10 cellular contexts compared by ENCODE assay signal in genomic region chr14:90368946-90369721, GRCh38. TPM values are rescaled to one million over a fixed set of nuclear protein-coding genes. Genes with fewer than 3 reads are reported as not detected.
DNase-seq lines count a peak whose midpoint lies in the region; ATAC-seq and TF ChIP-seq lines count a peak whose summit lies in the region.
"Had no signal": no experiment of that assay in that cellular context is flagged by ENCODE, and none has a peak within 500 bp of the region (broad histone marks: within the 10 kb centered on the region; RNA-seq: fewer than 3 reads in every experiment).

No MANE protein-coding gene starts in this region.

- H3K27ac ChIP-seq in endodermal cell (ENCODE audit: low read depth, low read length): no peak overlapping the region
- no peak overlapping the region for H3K27ac ChIP-seq in parathyroid adenoma
- no peak overlapping the region for H3K27ac ChIP-seq in right cardiac atrium (ENCODE audit: low read length)
- H3K27ac ChIP-seq: neural progenitor cell had no signal

- 51 to 67% methylated on average over 1 of the region's 1 CpG for WGBS in endodermal cell (ENCODE audit: insufficient coverage in 1 of 2, insufficient read length in 1 of 2), 2 experiments
- 49% methylated on average over 1 of the region's 1 CpG for WGBS in right cardiac atrium
- 56 to 67% methylated on average over 1 of the region's 1 CpG for WGBS in lower leg skin, 2 donors

- intact Hi-C loops in right cardiac atrium (cut with DNase I) (no loop called here), lower leg skin (cut with DNase I; ENCODE audit: low total_unique reads) (no loop called here)

- DNase-seq in NCI-H1105 treated with DMSO at 0.1 percent for 48 hours (lab: John Stamatoyannopoulos, UW) (peak; percentile 12), NCI-H1105 (lab: John Stamatoyannopoulos, UW) (no peak), NCI-H69 (lab: John Stamatoyannopoulos, UW) (peak; percentile 36), endodermal cell (no peak), right cardiac atrium (no peak), lower leg skin (ENCODE audit: low spot score in 2 of 2) (no peak), mesenteric fat pad (ENCODE audit: low spot score) (no peak)
- DNase-seq: activated naive CD4-positive, alpha-beta T cell treated with anti-CD3 and anti-CD28 coated beads for 36 hours had no signal

- no peaks in the 10 kb centered on the region for H3K27me3 ChIP-seq in endodermal cell (ENCODE audit: control insufficient read depth, insufficient read depth, low read length, poor library complexity, severe bottlenecking)
- no peaks in the 10 kb centered on the region for H3K27me3 ChIP-seq in parathyroid adenoma (ENCODE audit: control insufficient read depth, insufficient read depth, low read length)
- no peaks in the 10 kb centered on the region for H3K27me3 ChIP-seq in right cardiac atrium (ENCODE audit: control insufficient read depth, insufficient read depth)
- H3K27me3 ChIP-seq: neural progenitor cell had no signal

- no peaks in the 10 kb centered on the region for H3K79me2 ChIP-seq in parathyroid adenoma

- H2AFZ ChIP-seq in parathyroid adenoma: peak overlapping the region; percentile 17
- H2AFZ ChIP-seq: neural progenitor cell had no signal

- H3K4me1 ChIP-seq in endodermal cell (ENCODE audit: control insufficient read depth, insufficient read depth, low read length): no peaks in the 10 kb centered on the region
- H3K4me1 ChIP-seq in parathyroid adenoma: no peaks in the 10 kb centered on the region
- H3K4me1 ChIP-seq in right cardiac atrium (ENCODE audit: control insufficient read depth, insufficient read depth, low read length): no peaks in the 10 kb centered on the region
- H3K4me1 ChIP-seq: neural progenitor cell had no signal

- peaks cover 9% of the 10 kb centered on the region for H3K4me1 Mint-ChIP-seq in endodermal cell

- H3K9me3 ChIP-seq in endodermal cell (ENCODE audit: control insufficient read depth, low read length) (no peaks in the 10 kb centered on the region), parathyroid adenoma (ENCODE audit: control insufficient read depth, low read length) (no peaks in the 10 kb centered on the region), right cardiac atrium (ENCODE audit: control insufficient read depth, low read length) (no peaks in the 10 kb centered on the region)

- no peak overlapping the region for H3K4me2 ChIP-seq in parathyroid adenoma (ENCODE audit: low read length)
- H3K4me2 ChIP-seq: neural progenitor cell had no signal

- H3K4me3 ChIP-seq in endodermal cell (ENCODE audit: low read length): no peak overlapping the region
- no peak overlapping the region for H3K4me3 ChIP-seq in parathyroid adenoma (ENCODE audit: low read depth, low read length)
- H3K4me3 ChIP-seq in right cardiac atrium (ENCODE audit: low read length): no peak overlapping the region
- no peak overlapping the region for H3K4me3 ChIP-seq in lower leg skin (ENCODE audit: low read depth, poor library complexity, severe bottlenecking)
- H3K4me3 ChIP-seq: neural progenitor cell had no signal

- H3K4me3 Mint-ChIP-seq in endodermal cell: no peak overlapping the region
- H3K4me3 Mint-ChIP-seq: activated naive CD4-positive, alpha-beta T cell treated with anti-CD3 and anti-CD28 coated beads for 36 hours; neural progenitor cell had no signal

- H3K9ac ChIP-seq in endodermal cell (ENCODE audit: extremely low read depth, low read length, poor library complexity, severe bottlenecking): no peak overlapping the region
- no peak overlapping the region for H3K9ac ChIP-seq in parathyroid adenoma
- H3K9ac ChIP-seq: neural progenitor cell had no signal

- peak; percentile 13 for TF ChIP-seq CTCF in endodermal cell (conservative IDR thresholded peaks at IDR 0.05)
- TF ChIP-seq CTCF in parathyroid adenoma (IDR thresholded peaks at IDR 0.05): peak; percentile 10
- TF ChIP-seq CTCF in lower leg skin (IDR thresholded peaks at IDR 0.05): no peak

- H3K9me3 Mint-ChIP-seq in endodermal cell: no peaks in the 10 kb centered on the region
- H3K9me3 Mint-ChIP-seq: activated naive CD4-positive, alpha-beta T cell treated with anti-CD3 and anti-CD28 coated beads for 36 hours; neural progenitor cell had no signal

- H3K36me3 Mint-ChIP-seq in endodermal cell (ENCODE audit: low read depth): no peaks in the 10 kb centered on the region
- H3K36me3 Mint-ChIP-seq: neural progenitor cell had no signal

- H3K27ac Mint-ChIP-seq in endodermal cell: no peak overlapping the region
- H3K27ac Mint-ChIP-seq: activated naive CD4-positive, alpha-beta T cell treated with anti-CD3 and anti-CD28 coated beads for 36 hours; neural progenitor cell had no signal

- no peak for TF ChIP-seq POLR2A in lower leg skin (IDR thresholded peaks at IDR 0.05)

- ATAC-seq in right cardiac atrium: no peak

- H3K36me3 ChIP-seq in endodermal cell (ENCODE audit: control insufficient read depth, insufficient read depth, low read length) (no peaks in the 10 kb centered on the region), parathyroid adenoma (ENCODE audit: control insufficient read depth, insufficient read depth, low read length) (no peaks in the 10 kb centered on the region)
- H3K36me3 ChIP-seq: neural progenitor cell had no signal

- H3K27me3 Mint-ChIP-seq in endodermal cell (ENCODE audit: insufficient read depth): no peaks in the 10 kb centered on the region

RNA-seq across cellular contexts. Expression of gene CALM1, which starts 27.7 kb away (rescaled TPM):
- total RNA-seq in endodermal cell: 100 to 1,000 TPM; 423 to 503 TPM
- 367 TPM for polyA plus RNA-seq in endodermal cell (2013, experiment 1 of 2)
- polyA plus RNA-seq in endodermal cell (2013, experiment 2 of 2): 378 TPM
- total RNA-seq in right cardiac atrium: 100 to 1,000 TPM; 381 to 508 (median 445) TPM
- polyA plus RNA-seq in right cardiac atrium: 301 TPM
- total RNA-seq in lower leg skin: 100 to 1,000 TPM; 106 to 240 (median 182) TPM
- total RNA-seq in mesenteric fat pad: 549 TPM

RNA-seq across cellular contexts. Expression of gene NRDE2, which starts 37.4 kb away (rescaled TPM):
- total RNA-seq in endodermal cell (10 to 100 TPM; 18.3 to 19.5 TPM), right cardiac atrium (10 to 100 TPM; 10.9 to 15.3 (median 12.4) TPM), lower leg skin (10 to 100 TPM in 2 of 4 donors, 1 to 10 TPM in 2; 7.5 to 18.3 (median 10.2) TPM), mesenteric fat pad (17.2 TPM)
- polyA plus RNA-seq in endodermal cell (2013, experiment 1 of 2): 11.3 TPM
- 9.2 TPM for polyA plus RNA-seq in endodermal cell (2013, experiment 2 of 2)
- 6.2 TPM for polyA plus RNA-seq in right cardiac atrium

Comparison
In these comparisons a context has a peak if more than half of its experiments do, and no peak if none do; other contexts are left out.
1. DNase-seq: peak in NCI-H1105 treated with DMSO at 0.1 percent for 48 hours (single experiment) and NCI-H69 (single experiment); none in NCI-H1105 (single experiment), endodermal cell (single experiment), right cardiac atrium (0 of 3), lower leg skin (0 of 2) and mesenteric fat pad (single experiment).
2. CTCF ChIP-seq: peak in endodermal cell (single experiment) and parathyroid adenoma (single experiment); none in lower leg skin (0 of 3).